12 cellular contexts compared by ENCODE assay signal in the genomic region with DNA sequence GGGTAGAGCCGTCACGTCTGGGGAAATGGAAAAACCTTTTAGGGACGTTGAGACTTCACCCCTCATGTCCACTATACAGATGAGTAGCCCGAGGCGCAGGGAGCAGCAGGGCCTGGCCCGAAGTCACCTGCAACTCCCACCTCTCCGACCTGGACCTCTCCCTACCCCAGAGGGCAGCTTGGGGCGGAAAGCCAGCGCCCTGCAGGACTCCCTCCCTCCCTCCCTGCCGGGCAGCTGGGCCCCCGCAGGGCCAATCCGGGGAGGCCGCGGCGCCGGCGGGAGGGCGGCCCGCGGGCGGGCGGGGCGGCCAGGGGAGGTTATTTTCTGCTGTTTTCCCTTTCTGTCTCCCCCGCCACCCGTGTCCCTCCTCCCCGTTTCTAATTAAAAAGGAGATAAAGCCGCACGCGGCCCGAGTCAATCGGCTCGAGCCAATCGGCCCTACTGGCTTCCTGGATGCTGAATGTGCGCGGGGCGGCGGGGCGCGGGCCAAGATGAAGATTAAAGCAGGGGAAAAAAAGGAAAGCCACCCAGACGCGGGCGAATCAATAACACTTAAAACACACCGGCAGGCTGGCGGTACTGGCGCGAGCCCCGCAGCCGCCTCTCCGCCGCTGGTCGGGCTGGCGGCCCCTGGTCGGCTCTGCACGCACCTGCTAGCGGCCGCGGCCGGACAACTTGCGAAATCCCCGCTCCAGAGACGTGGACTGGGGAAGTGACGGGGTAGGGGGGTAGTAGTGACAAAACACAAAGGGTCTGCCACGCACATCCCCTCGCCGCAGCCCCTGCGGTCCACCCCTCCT. TPM values are rescaled to one million over a fixed set of nuclear protein-coding genes. Genes with fewer than 3 reads are reported as not detected.
A peak's percentile ranks its signal among the peaks of the same experiment; 100 is the strongest.
DNase-seq lines count a peak whose midpoint lies in the region; ATAC-seq, FAIRE-seq and TF ChIP-seq lines count a peak whose summit lies in the region.
"Had no signal": no experiment of that assay in that cellular context is flagged by ENCODE, and none has a peak within 500 bp of the region (broad histone marks: within the 10 kb centered on the region; RNA-seq: fewer than 3 reads in every experiment).

No MANE protein-coding gene starts in this region.

- no peak overlapping the region for H3K27ac Mint-ChIP-seq in activated naive CD8-positive, alpha-beta T cell

- H3K27ac ChIP-seq in keratinocyte (ENCODE audit: control insufficient read depth, insufficient read depth, low read length) (no peak overlapping the region), stomach (no peak overlapping the region), GM23248 (no peak overlapping the region)

- in situ Hi-C loops in GM23248 (cut with MboI) = loop anchor here (25.0 kb wide), 1 partner anchor 391 kb away; a partner anchor contains a TSS

- H3K9ac ChIP-seq in keratinocyte (ENCODE audit: control insufficient read depth, extremely low read depth, insufficient read depth, low read length) (peak overlapping the region; percentile 80), GM23248 (no peak overlapping the region)

- H2AFZ ChIP-seq in keratinocyte (ENCODE audit: control insufficient read depth, low read length) (no peak overlapping the region), GM23248 (no peak overlapping the region)

- intact Hi-C loops in stomach (cut with DNase I; ENCODE audit: low total_unique reads) = no loop called here

- H3K9me3 ChIP-seq in keratinocyte (ENCODE audit: control insufficient read depth, low read depth, low read length) (no peaks in the 10 kb centered on the region), stomach (peaks cover 0 to 12% (median 5%) of the 10 kb centered on the region in 4 donors), GM23248 (ENCODE audit: low read depth) (no peaks in the 10 kb centered on the region)

- WGBS in stomach, 5 donors = 1 to 4% (median 3%) methylated on average over 53 to 66 of the region's 66 CpGs
- 4 to 5% methylated on average over 45 to 50 of the region's 66 CpGs for WGBS in GM23248 (ENCODE audit: low coverage in 1 of 2, low lambda C conversion rate in 2 of 2, missing lambda C conversion rate in 2 of 2), 2 experiments

- H3K36me3 ChIP-seq in keratinocyte (ENCODE audit: control insufficient read depth in 2 of 2, extremely low read depth in 1 of 2, insufficient read depth in 2 of 2, low read length in 2 of 2) = peaks cover 23 to 26% of the 10 kb centered on the region in 2 experiments
- no peaks in the 10 kb centered on the region for H3K36me3 ChIP-seq in stomach
- no peaks in the 10 kb centered on the region for H3K36me3 ChIP-seq in GM23248 (ENCODE audit: low read depth)

- H3K4me1 Mint-ChIP-seq in activated naive CD8-positive, alpha-beta T cell (ENCODE audit: low read depth) = peaks cover 11% of the 10 kb centered on the region

- TF ChIP-seq POLR2A in stomach (IDR thresholded peaks at IDR 0.05) = no peak

- H3K4me3 ChIP-seq in keratinocyte (ENCODE audit: control insufficient read depth in 2 of 3, extremely low read depth in 1 of 3, insufficient read depth in 2 of 3, low read depth in 1 of 3, low read length in 3 of 3) = peak overlapping the region; percentile 67 to 81 (median 72)
- peak overlapping the region; percentile 4 to 47 (median 32) for H3K4me3 ChIP-seq in stomach
- no peak overlapping the region; the same call in 1 of the 2 replicates for H3K4me3 ChIP-seq in GM23248

- no peaks in the 10 kb centered on the region for H3K27me3 ChIP-seq in keratinocyte (ENCODE audit: control insufficient read depth, extremely low read depth, insufficient read depth, low read length)
- H3K27me3 ChIP-seq in stomach = peaks cover 24 to 86% (median 66%) of the 10 kb centered on the region in 3 donors
- peaks cover 64% of the 10 kb centered on the region for H3K27me3 ChIP-seq in GM23248 (replicated peaks; ENCODE audit: insufficient read depth)

- no peak for FAIRE-seq in keratinocyte (lab: Jason Lieb, UNC)
- FAIRE-seq: islet of Langerhans had no signal

- H3K4me2 ChIP-seq in keratinocyte (ENCODE audit: control insufficient read depth, extremely low read depth, insufficient read depth, low read depth, low read length) (peak overlapping the region; percentile 80), GM23248 (ENCODE audit: unreplicated experiment) (no peak overlapping the region)

- H3K27me3 Mint-ChIP-seq in activated naive CD8-positive, alpha-beta T cell = peaks cover 9% of the 10 kb centered on the region

- H3F3A ChIP-seq in GM23248 (ENCODE audit: insufficient read depth) = no peaks in the 10 kb centered on the region

- no peaks in the 10 kb centered on the region for H3K9me1 ChIP-seq in keratinocyte (ENCODE audit: control insufficient read depth, extremely low read depth, insufficient read depth, low read length)

- ATAC-seq in HG03108 (IDR thresholded peaks at IDR 0.05; ENCODE audit: unreplicated experiment) = no peak

- TF ChIP-seq CTCF in keratinocyte (optimal IDR thresholded peaks at IDR 0.05 in 1 of 3, IDR thresholded peaks at IDR 0.05 in 1 of 3, conservative IDR thresholded peaks at IDR 0.05 in 1 of 3; ENCODE audit: extremely low read depth in 1 of 3, insufficient read depth in 2 of 3, low read length in 3 of 3) (no peak), stomach (IDR thresholded peaks at IDR 0.05) (no peak)

- H3K4me3 Mint-ChIP-seq in activated naive CD8-positive, alpha-beta T cell = peak overlapping the region; percentile 85

- H3K79me2 ChIP-seq in keratinocyte (ENCODE audit: control insufficient read depth, insufficient read depth, low read length) (peaks cover 67% of the 10 kb centered on the region), GM23248 (ENCODE audit: insufficient read depth) (no peaks in the 10 kb centered on the region)

- H3K36me3 Mint-ChIP-seq in activated naive CD8-positive, alpha-beta T cell = no peaks in the 10 kb centered on the region

- peaks cover 11% of the 10 kb centered on the region for H4K20me1 ChIP-seq in keratinocyte (ENCODE audit: control insufficient read depth, extremely low read depth, insufficient read depth, low read length)
- H4K20me1 ChIP-seq in GM23248 (ENCODE audit: insufficient read depth) = no peaks in the 10 kb centered on the region

- no peak for TF ChIP-seq EP300 in stomach (IDR thresholded peaks at IDR 0.05)

- H3K9me3 Mint-ChIP-seq in activated naive CD8-positive, alpha-beta T cell (ENCODE audit: low read depth) = no peaks in the 10 kb centered on the region

- peak; percentile 21 for DNase-seq in activated CD4-positive, alpha-beta T cell treated with anti-CD3 and anti-CD28 coated beads for 48 hours
- DNase-seq in activated CD4-positive, alpha-beta T cell treated with anti-CD3 and anti-CD28 coated beads for 1 hour = no peak
- no peak for DNase-seq in keratinocyte (ENCODE audit: low read depth, low spot score)
- no peak for DNase-seq in stomach
- DNase-seq in UCSD-AML1 (lab: John Stamatoyannopoulos, UW; ENCODE audit: unreplicated experiment) = no peak
- DNase-seq in GM23248 = no peak
- DNase-seq: KBM-7 had no signal

- dilution Hi-C loops in keratinocyte (cut with MboI; ENCODE audit: extremely low pct_ligation_motif_present, low sequenced_read_pairs) = no loop called here

- peaks cover 13% of the 10 kb centered on the region for H3K4me1 ChIP-seq in keratinocyte (ENCODE audit: control insufficient read depth, extremely low read depth, insufficient read depth, low read length)
- H3K4me1 ChIP-seq in stomach = peaks cover 29 to 33% (median 32%) of the 10 kb centered on the region in 4 donors
- no peaks in the 10 kb centered on the region for H3K4me1 ChIP-seq in GM23248 (ENCODE audit: insufficient read depth)

- no peaks in the 10 kb centered on the region for H3K9me2 ChIP-seq in GM23248 (ENCODE audit: insufficient read depth)

RNA-seq across cellular contexts. Expression of a gene that starts 1.8 kb away (rescaled TPM):
- polyA plus RNA-seq in keratinocyte (13.0 to 36.7 TPM (median 20.3 TPM) in 3 replicates), stomach (under 1 TPM in 1 of 3 donors, not detected in 2; 0.35 TPM), GM23248 (2016; fragmentation: Nextera tagmentation; extraction: Ambion mirVana) (not detected in 2 replicates)
- 5.5 TPM for polyA plus RNA-seq in keratinocyte (2011; ENCODE audit: low read depth)
- polyA plus RNA-seq in keratinocyte (2011; cell fraction: cytosol; rRNA removed) = 16.2 and 26.7 TPM in 2 replicates
- polyA plus RNA-seq in keratinocyte (2011; cell fraction: nucleus; rRNA removed) = 26.3 and 31.8 TPM in 2 replicates
- polyA plus RNA-seq in keratinocyte (2012; ENCODE audit: low replicate concordance) = 8.2 and 51.3 TPM in 2 replicates
- 17.3 to 89.8 TPM (median 32.9 TPM) in 3 replicates for polyA minus RNA-seq in keratinocyte
- 39.5 TPM for polyA minus RNA-seq in keratinocyte (2011; cell fraction: cytosol; rRNA and poly(A)+ RNA removed)
- polyA minus RNA-seq in keratinocyte (2011; cell fraction: nucleus; rRNA and poly(A)+ RNA removed) = 30.3 and 32.0 TPM in 2 replicates
- not detected for total RNA-seq in stomach
- total RNA-seq in GM23248 (2014; rRNA removed; shearing (Covaris generic)) = not detected in 2 replicates
- total RNA-seq: aorta, SK-MEL-5 had no signal
- polyA plus RNA-seq: aorta had no signal
